Comparison of ENCODE assay signal across 7 cellular contexts in the genomic region with DNA sequence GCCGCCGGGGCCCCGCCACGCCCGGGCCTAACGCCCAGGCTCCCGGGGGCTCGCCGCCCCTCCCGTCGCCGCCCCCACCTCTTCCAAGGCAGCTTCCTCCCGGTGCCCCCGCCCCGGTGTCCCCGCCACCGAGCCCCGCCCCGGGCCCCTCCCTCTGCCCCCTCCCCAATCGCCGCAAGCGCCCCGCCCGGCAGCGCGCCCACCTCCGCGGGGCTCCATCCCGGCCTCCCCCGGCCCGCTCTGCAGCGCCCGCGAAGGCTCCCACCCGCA. TPM values are rescaled to one million over a fixed set of nuclear protein-coding genes. Genes with fewer than 3 reads are reported as not detected.
DNase-seq lines count a peak whose midpoint lies in the region; ATAC-seq and TF ChIP-seq lines count a peak whose summit lies in the region.

No MANE protein-coding gene starts in this region.

- intact Hi-C loops in HCT116 (cut with micrococcal nuclease) (loop anchor here (5.0 kb wide), 2 partner anchors 129 to 151 kb away; a partner anchor contains a TSS), OCI-LY7 (cut with micrococcal nuclease; ENCODE audit: unreplicated experiment) (loop anchor here (1.0 to 2.0 kb wide), 2 partner anchors 151 to 193 kb away; a partner anchor contains a TSS)

- H3K9me3 ChIP-seq in HCT116 (ENCODE audit: control insufficient read depth in 1 of 2, insufficient read depth in 1 of 2, low read depth in 1 of 2, low read length in 2 of 2) (no peaks in the 10 kb centered on the region), OCI-LY7 (ENCODE audit: low read length) (no peaks in the 10 kb centered on the region)

- peak overlapping the region in 1 of 2 donors; percentile 87 for H3K27ac Mint-ChIP-seq in effector memory CD8-positive, alpha-beta T cell
- peak overlapping the region in 3 of 10 donors; percentile 80 to 88 (median 87) for H3K27ac Mint-ChIP-seq in naive thymus-derived CD8-positive, alpha-beta T cell

- RAD21 ChIA-PET in HCT116 (lab: Charles Lee; ENCODE audit: low non-redundant PET in 1 of 2, low total read pairs in 2 of 2, uncharacterized antibody in 2 of 2, unreplicated experiment in 2 of 2) = no interaction called here

- H3K9me2 ChIP-seq in HCT116 (ENCODE audit: insufficient read depth) (no peaks in the 10 kb centered on the region), OCI-LY7 (ENCODE audit: insufficient read depth, low read length) (no peaks in the 10 kb centered on the region)

- H3K27me3 Mint-ChIP-seq in effector memory CD8-positive, alpha-beta T cell = no peaks in the 10 kb centered on the region
- H3K27me3 Mint-ChIP-seq in naive thymus-derived CD8-positive, alpha-beta T cell = no peaks in the 10 kb centered on the region

- H3K9me3 Mint-ChIP-seq in effector memory CD8-positive, alpha-beta T cell = no peaks in the 10 kb centered on the region
- no peaks in the 10 kb centered on the region for H3K9me3 Mint-ChIP-seq in naive thymus-derived CD8-positive, alpha-beta T cell

- H3K4me1 ChIP-seq in HCT116 (ENCODE audit: control insufficient read depth in 1 of 2, insufficient read depth in 2 of 2, low read length in 2 of 2) (peaks cover 12 to 24% of the 10 kb centered on the region in 2 experiments), OCI-LY7 (ENCODE audit: insufficient read depth, low read length, poor library complexity, severe bottlenecking) (peaks cover 18% of the 10 kb centered on the region)

- H3K9ac ChIP-seq in HCT116 (ENCODE audit: low read length) = peak overlapping the region; percentile 87

- ATAC-seq in GM18499 (IDR thresholded peaks at IDR 0.05; ENCODE audit: insufficient read depth, unreplicated experiment) (peak; percentile 10), HCT116 (peak; percentile 55), GM18861 (IDR thresholded peaks at IDR 0.05; ENCODE audit: unreplicated experiment) (no peak)
- no peak for ATAC-seq in effector memory CD8-positive, alpha-beta T cell (replicated peaks)
- ATAC-seq in naive thymus-derived CD8-positive, alpha-beta T cell = no peak

- H3K79me2 ChIP-seq in HCT116 (ENCODE audit: insufficient read depth, low read length) = peaks cover 46% of the 10 kb centered on the region
- peaks cover 12% of the 10 kb centered on the region for H3K79me2 ChIP-seq in OCI-LY7 (ENCODE audit: insufficient read depth, low read depth, low read length)

- H2AFZ ChIP-seq in HCT116 (ENCODE audit: low read depth, low read length, poor library complexity, severe bottlenecking) (no peak overlapping the region), OCI-LY7 (ENCODE audit: low read length) (peak overlapping the region; percentile 35)

- 0 out of 2 replicates have a peak, but pooled peaks cover 3% of the 10 kb centered on the region for H3K27me3 ChIP-seq in HCT116 (ENCODE audit: insufficient read depth, low read length)

- TF ChIP-seq CTCF in HCT116 (IDR thresholded peaks at IDR 0.05 in 2 of 3, conservative IDR thresholded peaks at IDR 0.05 in 1 of 3; ENCODE audit: borderline replicate concordance in 1 of 3, insufficient read depth in 1 of 3, low read depth in 2 of 3, low read length in 2 of 3) (no peak), OCI-LY7 (conservative IDR thresholded peaks at IDR 0.05; ENCODE audit: low read length) (no peak)

- H3K4me3 ChIP-seq in HCT116 (replicated peaks in 1 of 2; ENCODE audit: low read depth in 1 of 2, low read length in 2 of 2) (peak overlapping the region; percentile 87 to 95), OCI-LY7 (ENCODE audit: low read depth, low read length, poor library complexity, severe bottlenecking) (peak overlapping the region; percentile 98)

- DNase-seq in HCT116 (ENCODE audit: low read depth, low spot score) (no peak), OCI-LY7 (ENCODE audit: low spot score) (no peak), medulla oblongata (ENCODE audit: extremely low spot score) (no peak)
- DNase-seq in effector memory CD8-positive, alpha-beta T cell = no peak
- no peak for DNase-seq in naive thymus-derived CD8-positive, alpha-beta T cell

- H3K4me2 ChIP-seq in HCT116 (ENCODE audit: low read length) (peak overlapping the region; percentile 95), OCI-LY7 (ENCODE audit: low read length) (peak overlapping the region; percentile 93)

- no peaks in the 10 kb centered on the region for H4K20me1 ChIP-seq in HCT116 (ENCODE audit: insufficient read depth)
- H4K20me1 ChIP-seq in OCI-LY7 (ENCODE audit: insufficient read depth, low read length) = no peaks in the 10 kb centered on the region

- H3K4me3 Mint-ChIP-seq in effector memory CD8-positive, alpha-beta T cell = peak overlapping the region; percentile 80 to 87
- peak overlapping the region in 7 of 10 donors; percentile 74 to 86 (median 83) for H3K4me3 Mint-ChIP-seq in naive thymus-derived CD8-positive, alpha-beta T cell

- peak overlapping the region; percentile 82 for H3K27ac ChIP-seq in HCT116 (ENCODE audit: low read depth, low read length)
- H3K27ac ChIP-seq in OCI-LY7 (ENCODE audit: low read depth, low read length, poor library complexity, severe bottlenecking) = peak overlapping the region; percentile 26

- no peak for TF ChIP-seq RAD21 in HCT116 (IDR thresholded peaks at IDR 0.05; ENCODE audit: low read depth)

- H3K4me1 Mint-ChIP-seq in effector memory CD8-positive, alpha-beta T cell (ENCODE audit: low read depth in 2 of 2) = peaks cover 19 to 24% of the 10 kb centered on the region in 2 donors
- H3K4me1 Mint-ChIP-seq in naive thymus-derived CD8-positive, alpha-beta T cell = peaks cover 15 to 32% (median 28%) of the 10 kb centered on the region in 4 donors

- H3K36me3 Mint-ChIP-seq in effector memory CD8-positive, alpha-beta T cell (ENCODE audit: insufficient read depth) = peaks cover 7% of the 10 kb centered on the region
- H3K36me3 Mint-ChIP-seq in naive thymus-derived CD8-positive, alpha-beta T cell = no peaks in the 10 kb centered on the region

- no peak for TF ChIP-seq POLR2A in HCT116 (IDR thresholded peaks at IDR 0.05; ENCODE audit: borderline replicate concordance, extremely low read depth, insufficient read depth, insufficient read length)

- BruUV-seq in HCT116 (replicated peaks; lab: Mats Ljungman, UMichigan) (no TSS peak), OCI-LY7 (replicated peaks; lab: Mats Ljungman, UMichigan) (no TSS peak)

- no peaks in the 10 kb centered on the region; a peak in 1 of 4 replicates for H3K36me3 ChIP-seq in HCT116 (ENCODE audit: control insufficient read depth in 1 of 2, insufficient read depth in 2 of 2, low read length in 2 of 2)
- peaks cover 17% of the 10 kb centered on the region; the same call in 1 of the 2 replicates for H3K36me3 ChIP-seq in OCI-LY7 (ENCODE audit: insufficient read depth, low read length)

- CTCF ChIA-PET in HCT116 (lab: Charles Lee) = interaction anchor here (1.0 kb wide), 1 partner anchor 91 kb away, joined by 4 read pairs; no protein-coding TSS in a partner anchor
- CTCF ChIA-PET in OCI-LY7 (lab: Charles Lee; ENCODE audit: unreplicated experiment) = no interaction called here

- POLR2A ChIA-PET in HCT116 (lab: Charles Lee) (interaction anchor here (0.7 kb wide), 1 partner anchor 291 kb away, joined by 3 read pairs; no protein-coding TSS in a partner anchor), OCI-LY7 (lab: Charles Lee) (no interaction called here)
- POLR2A ChIA-PET in naive thymus-derived CD8-positive, alpha-beta T cell (lab: Charles Lee) = interaction anchor here (1.2 to 1.5 kb wide), 2 partner anchors 65 to 193 kb away, joined by 3 to 7 read pairs; a partner anchor contains a TSS

TF ChIP-seq in HCT116, 20 proteins besides CTCF, POLR2A, EP300 and RAD21 (continues in another document):
- TF ChIP-seq SRF (IDR thresholded peaks at IDR 0.05; ENCODE audit: low read depth) = no peak
- TF ChIP-seq ZFX (IDR thresholded peaks at IDR 0.05) = no peak
- TF ChIP-seq, protein P1, sequence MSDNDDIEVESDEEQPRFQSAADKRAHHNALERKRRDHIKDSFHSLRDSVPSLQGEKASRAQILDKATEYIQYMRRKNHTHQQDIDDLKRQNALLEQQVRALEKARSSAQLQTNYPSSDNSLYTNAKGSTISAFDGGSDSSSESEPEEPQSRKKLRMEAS (IDR thresholded peaks at IDR 0.05) = no peak
- no peak for TF ChIP-seq CEBPB (IDR thresholded peaks at IDR 0.05; ENCODE audit: low read depth)
- no peak for TF ChIP-seq FOSL1 (IDR thresholded peaks at IDR 0.05; ENCODE audit: low read depth)
- no peak for TF ChIP-seq ZNF274 (IDR thresholded peaks at IDR 0.05; ENCODE audit: low read depth, low read length)
- TF ChIP-seq CBX3 (IDR thresholded peaks at IDR 0.05; ENCODE audit: low read depth) = no peak
- TF ChIP-seq EZH2phosphoT487 (IDR thresholded peaks at IDR 0.05; ENCODE audit: borderline replicate concordance) = no peak
- TF ChIP-seq JUND (IDR thresholded peaks at IDR 0.05) = no peak

RNA-seq across cellular contexts. Expression of a gene that starts 0.2 kb away (rescaled TPM):
- total RNA-seq in HCT116 (2021; ENCODE audit: unreplicated experiment) = 160 TPM
- polyA plus RNA-seq in HCT116 (2012) = 157 and 164 TPM in 2 replicates
- 167 and 201 TPM in 2 replicates for total RNA-seq in OCI-LY7 (2014; rRNA removed; shearing (Covaris generic))
- total RNA-seq in OCI-LY7 (2022) = 120 and 135 TPM in 2 replicates
- 100 to 1,000 TPM; 148 to 150 TPM for total RNA-seq in naive thymus-derived CD8-positive, alpha-beta T cell
- polyA plus RNA-seq in naive thymus-derived CD8-positive, alpha-beta T cell = 10 to 100 TPM; 69.9 to 81.1 (median 70.1) TPM

RNA-seq across cellular contexts. Expression of a gene that starts 50.4 kb away (rescaled TPM):
- total RNA-seq in HCT116 (2021; ENCODE audit: unreplicated experiment) = 41.5 TPM
- polyA plus RNA-seq in HCT116 (2012) = 22.5 and 24.3 TPM in 2 replicates
- not detected in 2 replicates for total RNA-seq in OCI-LY7 (2014; rRNA removed; shearing (Covaris generic))
- total RNA-seq in OCI-LY7 (2022) = not detected in 2 replicates
- total RNA-seq in naive thymus-derived CD8-positive, alpha-beta T cell = not detected
- under 1 TPM in 1 of 3 donors, not detected in 2; 0.53 TPM for polyA plus RNA-seq in naive thymus-derived CD8-positive, alpha-beta T cell

Comparison
In these comparisons a context has a peak if more than half of its experiments do, and no peak if none do; other contexts are left out.
1. ATAC-seq: peak in GM18499 (single experiment) and HCT116 (single experiment); none in effector memory CD8-positive, alpha-beta T cell (single experiment), naive thymus-derived CD8-positive, alpha-beta T cell (0 of 2) and GM18861 (single experiment).
2. RNA of a gene that starts 50.4 kb away (total RNA-seq): 41.5 TPM in HCT116 (single experiment); not detected in naive thymus-derived CD8-positive, alpha-beta T cell and not detected in OCI-LY7; every median in the first group is over 10 times any median in the second.